Comparison of ENCODE assay signal across 8 cellular contexts in the genomic region with DNA sequence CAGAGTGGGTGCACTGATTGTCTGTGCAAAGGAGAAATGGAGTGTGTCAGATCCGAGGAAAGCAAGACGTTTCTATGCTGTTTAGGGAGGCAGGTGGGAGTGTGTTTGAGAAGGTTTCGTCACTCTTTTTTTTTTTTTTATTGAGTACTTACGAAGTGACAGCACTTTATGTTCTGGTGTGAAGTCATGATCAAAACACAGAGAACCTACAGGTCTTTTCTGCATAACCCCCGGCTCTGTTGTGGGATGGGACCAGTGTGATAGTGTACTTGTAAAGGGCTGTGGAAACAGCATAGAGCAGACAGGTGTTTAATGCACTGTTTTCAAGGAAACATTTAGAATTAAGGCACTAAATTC. TPM values are rescaled to one million over a fixed set of nuclear protein-coding genes. Genes with fewer than 3 reads are reported as not detected.
DNase-seq lines count a peak whose midpoint lies in the region; ATAC-seq and TF ChIP-seq lines count a peak whose summit lies in the region.

No MANE protein-coding gene starts in this region.

- ATAC-seq in GM21576 (IDR thresholded peaks at IDR 0.05; ENCODE audit: unreplicated experiment) (no peak), HG02642 (IDR thresholded peaks at IDR 0.05; ENCODE audit: poor library complexity, unreplicated experiment) (no peak)

- H3K9me3 ChIP-seq in Loucy (ENCODE audit: insufficient read depth, low read depth, low read length) (no peaks in the 10 kb centered on the region), mononuclear cell (ENCODE audit: low read depth, low read length) (no peaks in the 10 kb centered on the region)

- no peaks in the 10 kb centered on the region for H3K9me2 ChIP-seq in Loucy (replicated peaks; ENCODE audit: low read depth, low read length)

- DNase-seq in DMS53 treated with DMSO at 0.1 percent for 48 hours (lab: John Stamatoyannopoulos, UW; ENCODE audit: unreplicated experiment) = peak; percentile 41
- peak; percentile 29 for DNase-seq in choroid plexus epithelial cell (ENCODE audit: low read depth)
- no peak for DNase-seq in dedifferentiated amniotic fluid mesenchymal stem cell (ENCODE audit: extremely low spot score)
- DNase-seq in D341Med (ENCODE audit: low spot score) = no peak

- H3F3A ChIP-seq in Loucy (ENCODE audit: low read depth) = no peaks in the 10 kb centered on the region

- H3K36me3 ChIP-seq in Loucy (ENCODE audit: insufficient read depth, low read length) = peaks cover 2% of the 10 kb centered on the region; the same call in 1 of the 2 replicates

- peaks cover 28% of the 10 kb centered on the region for H3K79me2 ChIP-seq in Loucy (ENCODE audit: insufficient read depth, low read length)

- H3K4me1 ChIP-seq in Loucy (ENCODE audit: insufficient read depth, low read length, poor library complexity, severe bottlenecking) (peaks cover 21% of the 10 kb centered on the region), mononuclear cell (ENCODE audit: insufficient read depth, low read length) (peaks cover 18% of the 10 kb centered on the region)

- H3K27me3 ChIP-seq in Loucy (ENCODE audit: insufficient read depth, low read length, poor library complexity, severe bottlenecking) (no peaks in the 10 kb centered on the region), mononuclear cell (ENCODE audit: insufficient read depth, low read length) (no peaks in the 10 kb centered on the region)

- H2AFZ ChIP-seq in Loucy (ENCODE audit: low read length) = peak overlapping the region; percentile 93

- H4K20me1 ChIP-seq in Loucy (ENCODE audit: insufficient read depth, low read length, poor library complexity, severe bottlenecking) = peaks cover 25% of the 10 kb centered on the region

- H3K9ac ChIP-seq in Loucy (ENCODE audit: low read depth, low read length, poor library complexity, severe bottlenecking) = peak overlapping the region; percentile 89

- H3K4me3 ChIP-seq in Loucy (ENCODE audit: low read length, poor library complexity, severe bottlenecking) (peak overlapping the region; percentile 100), choroid plexus epithelial cell (ENCODE audit: low read depth, low read length) (peak overlapping the region; percentile 88), mononuclear cell (ENCODE audit: low read length) (peak overlapping the region; percentile 82)

- peak overlapping the region; percentile 98 for H3K4me2 ChIP-seq in Loucy (ENCODE audit: low read depth, low read length, poor library complexity, severe bottlenecking)

- no peak for TF ChIP-seq CTCF in Loucy (conservative IDR thresholded peaks at IDR 0.05; ENCODE audit: low read length)
- TF ChIP-seq CTCF in choroid plexus epithelial cell (conservative IDR thresholded peaks at IDR 0.05; ENCODE audit: low read depth, low read length) = no peak

RNA-seq across cellular contexts. Expression of a gene that starts 26.7 kb away (rescaled TPM):
- total RNA-seq in mononuclear cell = 60.8 TPM

RNA-seq across cellular contexts. Expression of a gene that starts 54.9 kb away (rescaled TPM):
- 8.3 TPM for total RNA-seq in mononuclear cell

Comparison
In these comparisons a context has a peak if more than half of its experiments do, and no peak if none do; other contexts are left out.
1. DNase-seq: peak in DMS53 treated with DMSO at 0.1 percent for 48 hours (single experiment) and choroid plexus epithelial cell (single experiment); none in dedifferentiated amniotic fluid mesenchymal stem cell (single experiment) and D341Med (single experiment).
2. Peak in every context shown above with its lines, with median percentiles within 50 percentile points of each other: H3K4me3 ChIP-seq.